9 cellular contexts compared by ENCODE assay signal in genomic region chr12:55619352-55620138, GRCh38. TPM values are rescaled to one million over a fixed set of nuclear protein-coding genes. Genes with fewer than 3 reads are reported as not detected.
DNase-seq lines count a peak whose midpoint lies in the region; ATAC-seq and TF ChIP-seq lines count a peak whose summit lies in the region.
"Had no signal": no experiment of that assay in that cellular context is flagged by ENCODE, and none has a peak within 500 bp of the region (broad histone marks: within the 10 kb centered on the region; RNA-seq: fewer than 3 reads in every experiment).

No MANE protein-coding gene starts in this region.

- TF ChIP-seq CTCF in fibroblast of villous mesenchyme (IDR thresholded peaks at IDR 0.05; ENCODE audit: insufficient read depth, low read depth, low read length) = peak; percentile 78

- DNase-seq in NCI-H2081 (lab: John Stamatoyannopoulos, UW) = peak; percentile 64 to 73
- no peak for DNase-seq in NCI-H2081 treated with DMSO at 0.1 percent for 48 hours (lab: John Stamatoyannopoulos, UW)
- peak; percentile 74 to 88 for DNase-seq in NCI-H526 (lab: John Stamatoyannopoulos, UW)
- DNase-seq in activated CD4-positive, alpha-beta T cell treated with anti-CD3 and anti-CD28 coated beads, Interleukin-2, amount 50 U/mL, for 48 hours = peak; percentile 14 to 19
- peak; percentile 93 for DNase-seq in fibroblast of villous mesenchyme (ENCODE audit: low read depth)
- DNase-seq in non-pigmented ciliary epithelial cell (ENCODE audit: low read depth) = peak; percentile 83

- ATAC-seq in GM21447 (IDR thresholded peaks at IDR 0.05; ENCODE audit: unreplicated experiment) (peak; percentile 82), HG03575 (IDR thresholded peaks at IDR 0.05; ENCODE audit: extremely low read depth, insufficient number of reproducible peaks, low FRiP score, unreplicated experiment) (peak; percentile 81)

- H3K4me3 ChIP-seq in fibroblast of villous mesenchyme (ENCODE audit: low read depth, low read length) = no peak overlapping the region
- H3K4me3 ChIP-seq: BLaER1 had no signal

RNA-seq across cellular contexts. Expression of gene OR10P1, which starts 17.1 kb away (rescaled TPM):
- total RNA-seq in fibroblast of villous mesenchyme = under 0.01 TPM in 1 of 2 replicates, not detected in the other

RNA-seq across cellular contexts. Expression of gene OR2AP1, which starts 47.3 kb away (rescaled TPM):
- not detected in 2 replicates for total RNA-seq in fibroblast of villous mesenchyme
